ENCODE assay signal across 10 cellular contexts in the genomic region with DNA sequence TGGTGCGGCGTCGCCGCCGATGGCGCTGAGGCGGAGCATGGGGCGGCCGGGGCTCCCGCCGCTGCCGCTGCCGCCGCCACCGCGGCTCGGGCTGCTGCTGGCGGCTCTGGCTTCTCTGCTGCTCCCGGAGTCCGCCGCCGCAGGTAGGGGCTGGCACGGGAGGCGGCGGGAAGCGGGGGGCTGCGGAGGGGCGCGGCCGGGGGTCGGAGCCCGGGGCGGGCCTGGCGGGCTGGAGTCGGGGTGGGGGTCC. TPM values are rescaled to one million over a fixed set of nuclear protein-coding genes. Genes with fewer than 3 reads are reported as not detected.
DNase-seq lines count a peak whose midpoint lies in the region; ATAC-seq and TF ChIP-seq lines count a peak whose summit lies in the region.
"Had no signal": no experiment of that assay in that cellular context is flagged by ENCODE, and none has a peak within 500 bp of the region (broad histone marks: within the 10 kb centered on the region; RNA-seq: fewer than 3 reads in every experiment).

No MANE protein-coding gene starts in this region.

- H3K27me3 Mint-ChIP-seq in activated CD4-positive, alpha-beta memory T cell treated with anti-CD3 and anti-CD28 coated beads for 36 hours: peaks cover 17% of the 10 kb centered on the region
- H3K27me3 Mint-ChIP-seq in activated CD4-positive, alpha-beta memory T cell treated with anti-CD3 and anti-CD28 coated beads, Interleukin-2, amount 10 ng/mL, durations not matched to agents 7 days and 5 days: peaks cover 44% of the 10 kb centered on the region

- H3K9me3 Mint-ChIP-seq in activated CD4-positive, alpha-beta memory T cell treated with anti-CD3 and anti-CD28 coated beads for 36 hours: no peaks in the 10 kb centered on the region
- no peaks in the 10 kb centered on the region for H3K9me3 Mint-ChIP-seq in activated CD4-positive, alpha-beta memory T cell treated with anti-CD3 and anti-CD28 coated beads, Interleukin-2, amount 10 ng/mL, durations not matched to agents 7 days and 5 days
- H3K9me3 Mint-ChIP-seq: activated naive CD4-positive, alpha-beta T cell treated with anti-CD3 and anti-CD28 coated beads, Interleukin-2, amount 50 U/mL, for 72 hours; natural killer cell had no signal

- no peaks in the 10 kb centered on the region for H3K9me3 ChIP-seq in colonic mucosa
- no peaks in the 10 kb centered on the region for H3K9me3 ChIP-seq in mesodermal cell (ENCODE audit: control insufficient read depth, low read length)
- no peaks in the 10 kb centered on the region for H3K9me3 ChIP-seq in upper lobe of right lung

- POLR2A ChIA-PET in activated CD4-positive, alpha-beta memory T cell treated with anti-CD3 and anti-CD28 coated beads for 36 hours (lab: Charles Lee): no interaction called here
- POLR2A ChIA-PET in activated CD4-positive, alpha-beta memory T cell treated with anti-CD3 and anti-CD28 coated beads, Interleukin-2, amount 10 ng/mL, durations not matched to agents 7 days and 5 days (lab: Charles Lee): interaction anchor here (2.9 kb wide), 1 partner anchor 15 kb away, joined by 12 read pairs; a partner anchor contains a TSS

- CTCF ChIA-PET in activated CD4-positive, alpha-beta memory T cell treated with anti-CD3 and anti-CD28 coated beads for 36 hours (lab: Charles Lee): interaction anchor here (1.0 to 2.9 kb wide), 6 partner anchors 44 to 254 kb away, joined by 3 to 26 read pairs (median 20); a partner anchor contains a TSS
- CTCF ChIA-PET in activated CD4-positive, alpha-beta memory T cell treated with anti-CD3 and anti-CD28 coated beads, Interleukin-2, amount 10 ng/mL, durations not matched to agents 7 days and 5 days (lab: Charles Lee): no interaction called here

- H3K36me3 ChIP-seq in colonic mucosa (no peaks in the 10 kb centered on the region), mesodermal cell (ENCODE audit: control insufficient read depth, insufficient read depth, low read length) (peaks cover 24% of the 10 kb centered on the region), upper lobe of right lung (no peaks in the 10 kb centered on the region)

- no peak overlapping the region for H3K27ac Mint-ChIP-seq in activated CD4-positive, alpha-beta memory T cell treated with anti-CD3 and anti-CD28 coated beads for 36 hours
- H3K27ac Mint-ChIP-seq in activated CD4-positive, alpha-beta memory T cell treated with anti-CD3 and anti-CD28 coated beads, Interleukin-2, amount 10 ng/mL, durations not matched to agents 7 days and 5 days: no peak overlapping the region

- intact Hi-C loops in activated CD4-positive, alpha-beta memory T cell treated with anti-CD3 and anti-CD28 coated beads for 36 hours (cut with micrococcal nuclease): loop anchor here (5.0 kb wide), 6 partner anchors 43 to 213 kb away; a partner anchor contains a TSS
- intact Hi-C loops in colonic mucosa (cut with DNase I): no loop called here
- intact Hi-C loops in upper lobe of right lung (cut with DNase I): no loop called here

- H3K27ac ChIP-seq in colonic mucosa: no peak overlapping the region
- peak overlapping the region; percentile 10 for H3K27ac ChIP-seq in mesodermal cell (ENCODE audit: low read depth, low read length, severe bottlenecking)
- H3K27ac ChIP-seq in upper lobe of right lung: peak overlapping the region; percentile 24

- 0% methylated on average over 21 to 23 of the region's 35 CpGs for WGBS in mesodermal cell (ENCODE audit: insufficient coverage in 2 of 2), 2 experiments

- peak overlapping the region in 1 of 2 donors; percentile 37 for H3K9ac ChIP-seq in colonic mucosa (ENCODE audit: low read depth in 2 of 2, low read length in 2 of 2)

- H3K4me1 ChIP-seq in colonic mucosa (no peaks in the 10 kb centered on the region), mesodermal cell (ENCODE audit: control insufficient read depth, insufficient read depth, low read length, poor library complexity, severe bottlenecking) (peaks cover 59% of the 10 kb centered on the region), upper lobe of right lung (peaks cover 48% of the 10 kb centered on the region)

- H3K36me3 Mint-ChIP-seq in activated CD4-positive, alpha-beta memory T cell treated with anti-CD3 and anti-CD28 coated beads for 36 hours: no peaks in the 10 kb centered on the region
- H3K36me3 Mint-ChIP-seq in activated CD4-positive, alpha-beta memory T cell treated with anti-CD3 and anti-CD28 coated beads, Interleukin-2, amount 10 ng/mL, durations not matched to agents 7 days and 5 days (ENCODE audit: low read depth): no peaks in the 10 kb centered on the region
- H3K36me3 Mint-ChIP-seq: activated naive CD4-positive, alpha-beta T cell treated with anti-CD3 and anti-CD28 coated beads, Interleukin-2, amount 50 U/mL, for 72 hours; natural killer cell had no signal

- peaks cover 17% of the 10 kb centered on the region for H3K4me1 Mint-ChIP-seq in activated CD4-positive, alpha-beta memory T cell treated with anti-CD3 and anti-CD28 coated beads for 36 hours (ENCODE audit: low read depth)
- H3K4me1 Mint-ChIP-seq in activated CD4-positive, alpha-beta memory T cell treated with anti-CD3 and anti-CD28 coated beads, Interleukin-2, amount 10 ng/mL, durations not matched to agents 7 days and 5 days: peaks cover 27% of the 10 kb centered on the region

- TF ChIP-seq CTCF in colonic mucosa (IDR thresholded peaks at IDR 0.05): no peak
- no peak for TF ChIP-seq CTCF in upper lobe of right lung (IDR thresholded peaks at IDR 0.05)

- peak overlapping the region; percentile 47 for H3K4me3 ChIP-seq in colonic mucosa
- H3K4me3 ChIP-seq in mesodermal cell (ENCODE audit: extremely low read depth, insufficient read depth, low read length, poor library complexity, severe bottlenecking): peak overlapping the region; percentile 75
- H3K4me3 ChIP-seq in upper lobe of right lung: peak overlapping the region; percentile 56

- DNase-seq in activated CD4-positive, alpha-beta memory T cell treated with anti-CD3 and anti-CD28 coated beads for 36 hours: no peak
- DNase-seq in activated CD4-positive, alpha-beta memory T cell treated with anti-CD3 and anti-CD28 coated beads, Interleukin-2, amount 10 ng/mL, durations not matched to agents 7 days and 5 days: no peak
- no peak for DNase-seq in colonic mucosa
- no peak for DNase-seq in upper lobe of right lung
- DNase-seq in pons (ENCODE audit: low spot score): no peak
- DNase-seq in stimulated activated CD4-positive, alpha-beta T cell treated with anti-CD3 and anti-CD28 coated beads, Interleukin-4, amount 100 ng/mL, for 4 hours: no peak
- no peak for DNase-seq in stimulated activated naive CD4-positive, alpha-beta T cell (lab: John Stamatoyannopoulos, UW)

- H3K4me3 Mint-ChIP-seq in activated CD4-positive, alpha-beta memory T cell treated with anti-CD3 and anti-CD28 coated beads for 36 hours: peak overlapping the region; percentile 73
- no peak overlapping the region for H3K4me3 Mint-ChIP-seq in activated CD4-positive, alpha-beta memory T cell treated with anti-CD3 and anti-CD28 coated beads, Interleukin-2, amount 10 ng/mL, durations not matched to agents 7 days and 5 days

- no peak for ATAC-seq in upper lobe of right lung

- no peaks in the 10 kb centered on the region for H3K27me3 ChIP-seq in colonic mucosa
- no peaks in the 10 kb centered on the region for H3K27me3 ChIP-seq in upper lobe of right lung

RNA-seq across cellular contexts. Expression of a gene that starts 0.2 kb away (rescaled TPM):
- total RNA-seq in activated CD4-positive, alpha-beta memory T cell treated with anti-CD3 and anti-CD28 coated beads for 36 hours: 1 to 10 TPM; 3.1 to 4.3 TPM
- 1 to 10 TPM in 1 of 2 experiments, under 1 TPM in 1; 0.98 to 1.9 TPM for total RNA-seq in activated CD4-positive, alpha-beta memory T cell treated with anti-CD3 and anti-CD28 coated beads, Interleukin-2, amount 10 ng/mL, durations not matched to agents 7 days and 5 days
- total RNA-seq in colonic mucosa (1 to 10 TPM; 3.2 to 6.0 TPM), upper lobe of right lung (22.6 TPM)
- polyA plus RNA-seq in mesodermal cell (2013, experiment 1 of 2): 81.7 TPM
- polyA plus RNA-seq in mesodermal cell (2013, experiment 2 of 2): 79.1 TPM

RNA-seq across cellular contexts. Expression of a gene that starts 15.1 kb away (rescaled TPM):
- total RNA-seq in activated CD4-positive, alpha-beta memory T cell treated with anti-CD3 and anti-CD28 coated beads for 36 hours: 10 to 100 TPM; 45.0 to 49.9 TPM
- 10 to 100 TPM; 33.9 to 35.1 TPM for total RNA-seq in activated CD4-positive, alpha-beta memory T cell treated with anti-CD3 and anti-CD28 coated beads, Interleukin-2, amount 10 ng/mL, durations not matched to agents 7 days and 5 days
- total RNA-seq in colonic mucosa: 10 to 100 TPM; 21.7 to 53.8 TPM
- polyA plus RNA-seq in mesodermal cell (2013, experiment 1 of 2): 38.0 TPM
- 26.4 TPM for polyA plus RNA-seq in mesodermal cell (2013, experiment 2 of 2)
- total RNA-seq in upper lobe of right lung: 24.9 TPM

RNA-seq across cellular contexts. Expression of a gene that starts 45.5 kb away (rescaled TPM):
- under 1 TPM; 0.29 to 0.34 TPM for total RNA-seq in activated CD4-positive, alpha-beta memory T cell treated with anti-CD3 and anti-CD28 coated beads for 36 hours
- 1 to 10 TPM; 5.2 to 5.5 TPM for total RNA-seq in activated CD4-positive, alpha-beta memory T cell treated with anti-CD3 and anti-CD28 coated beads, Interleukin-2, amount 10 ng/mL, durations not matched to agents 7 days and 5 days
- total RNA-seq in colonic mucosa (1 to 10 TPM; 6.9 to 8.2 TPM), upper lobe of right lung (15.1 TPM)
- polyA plus RNA-seq in mesodermal cell (2013, experiment 1 of 2): 1.8 TPM
- 2.2 TPM for polyA plus RNA-seq in mesodermal cell (2013, experiment 2 of 2)

Comparison
In these comparisons a context has a peak if more than half of its experiments do, and no peak if none do; other contexts are left out.
1. RNA of a gene that starts 45.5 kb away (total RNA-seq): 15.1 TPM in upper lobe of right lung (single experiment), 6.9 to 8.2 TPM in colonic mucosa and 5.2 to 5.5 TPM in activated CD4-positive, alpha-beta memory T cell treated with anti-CD3 and anti-CD28 coated beads, Interleukin-2, amount 10 ng/mL, durations not matched to agents 7 days and 5 days; 0.29 to 0.34 TPM in activated CD4-positive, alpha-beta memory T cell treated with anti-CD3 and anti-CD28 coated beads for 36 hours; every median in the first group is over 4 times any median in the second.
2. Peak in every context shown above with its lines, with median percentiles within 50 percentile points of each other: H3K4me3 ChIP-seq.